ENCODE assay signal across 9 cellular contexts in genomic region chr9:26947736-26948135, GRCh38. TPM values are rescaled to one million over a fixed set of nuclear protein-coding genes. Genes with fewer than 3 reads are reported as not detected.
A peak's percentile ranks its signal among the peaks of the same experiment; 100 is the strongest.
DNase-seq lines count a peak whose midpoint lies in the region; ATAC-seq and TF ChIP-seq lines count a peak whose summit lies in the region.
"Had no signal": no experiment of that assay in that cellular context is flagged by ENCODE, and none has a peak within 500 bp of the region (broad histone marks: within the 10 kb centered on the region; RNA-seq: fewer than 3 reads in every experiment).

No MANE protein-coding gene starts in this region.

- H3K27me3 ChIP-seq in H7 (ENCODE audit: control insufficient read depth, insufficient read depth, low read length) = no peaks in the 10 kb centered on the region

- peak overlapping the region; percentile 95 for H3K4me3 Mint-ChIP-seq in T-helper 17 cell

- H3K36me3 ChIP-seq in H7 (replicated peaks; ENCODE audit: control insufficient read depth, insufficient read depth, low read length) = no peaks in the 10 kb centered on the region

- ATAC-seq in T-helper 17 cell (no peak), HG03159 (IDR thresholded peaks at IDR 0.05; ENCODE audit: unreplicated experiment) (no peak), omental fat pad (ENCODE audit: low FRiP score) (no peak), GM21723 (IDR thresholded peaks at IDR 0.05; ENCODE audit: unreplicated experiment) (no peak), HG03342 (IDR thresholded peaks at IDR 0.05; ENCODE audit: unreplicated experiment) (no peak)

- H3K9me3 ChIP-seq in T-helper 17 cell (ENCODE audit: control insufficient read depth, low read length, poor library complexity, severe bottlenecking) = no peaks in the 10 kb centered on the region

- H3K27ac Mint-ChIP-seq in T-helper 17 cell = peak overlapping the region; percentile 95

- peak; percentile 49 for TF ChIP-seq POLR2A in erythroblast (IDR thresholded peaks at IDR 0.05; ENCODE audit: low read length)

- peak overlapping the region; percentile 98 for H3K4me3 ChIP-seq in H7 (ENCODE audit: insufficient read depth, low read depth, low read length)
- H3K4me3 ChIP-seq in skeletal muscle cell (ENCODE audit: low read depth, low read length) = peak overlapping the region; percentile 96

- TF ChIP-seq CTCF in omental fat pad (IDR thresholded peaks at IDR 0.05) = no peak

- H3K27me3 Mint-ChIP-seq in T-helper 17 cell = peaks cover 11% of the 10 kb centered on the region

- DNase-seq in H7 = peak; percentile 40
- DNase-seq in T-helper 17 cell = no peak
- peak; percentile 61 to 79 for DNase-seq in erythroblast (lab: John Stamatoyannopoulos, UW)
- DNase-seq in skeletal muscle cell (ENCODE audit: low read depth) = no peak
- DNase-seq in omental fat pad (ENCODE audit: low spot score) = no peak

- H3K4me1 Mint-ChIP-seq in T-helper 17 cell = peaks cover 26% of the 10 kb centered on the region

- H3K36me3 Mint-ChIP-seq in T-helper 17 cell (ENCODE audit: low read depth) = no peaks in the 10 kb centered on the region

RNA-seq across cellular contexts. Expression of gene PLAA, which starts 0.7 kb away (rescaled TPM):
- total RNA-seq in H7 (2014; rRNA removed; shearing (Covaris generic)) = 44.6 and 46.5 TPM in 2 replicates
- total RNA-seq in T-helper 17 cell (10 to 100 TPM; 28.6 to 32.9 TPM), omental fat pad (10 to 100 TPM; 20.4 to 35.1 (median 22.2) TPM)

RNA-seq across cellular contexts. Expression of gene IFT74, which starts 8.5 kb away (rescaled TPM):
- 6.2 and 11.3 TPM in 2 replicates for total RNA-seq in H7 (2014; rRNA removed; shearing (Covaris generic))
- 1 to 10 TPM; 4.7 to 8.9 TPM for total RNA-seq in T-helper 17 cell
- total RNA-seq in omental fat pad = 10 to 100 TPM in 2 of 4 donors, 1 to 10 TPM in 2; 5.3 to 13.0 (median 10.5) TPM

RNA-seq across cellular contexts. Expression of gene CAAP1, which starts 55.1 kb away (rescaled TPM):
- 38.5 and 57.0 TPM in 2 replicates for total RNA-seq in H7 (2014; rRNA removed; shearing (Covaris generic))
- total RNA-seq in T-helper 17 cell (10 to 100 TPM; 11.0 to 17.7 TPM), omental fat pad (10 to 100 TPM; 13.6 to 18.7 (median 14.8) TPM)

RNA-seq across cellular contexts. Expression of gene LRRC19, which starts 57.7 kb away (rescaled TPM):
- not detected in 2 replicates for total RNA-seq in H7 (2014; rRNA removed; shearing (Covaris generic))
- not detected for total RNA-seq in T-helper 17 cell
- total RNA-seq in omental fat pad = not detected
- total RNA-seq: activated CD8-positive, alpha-beta memory T cell treated with anti-CD3 and anti-CD28 coated beads for 36 hours had no signal

Comparison
In these comparisons a context has a peak if more than half of its experiments do, and no peak if none do; other contexts are left out.
1. DNase-seq: peak in H7 (single experiment) and erythroblast (2 of 2); none in T-helper 17 cell (0 of 3), skeletal muscle cell (single experiment) and omental fat pad (single experiment).